8 cellular contexts compared by ENCODE assay signal in the genomic region with DNA sequence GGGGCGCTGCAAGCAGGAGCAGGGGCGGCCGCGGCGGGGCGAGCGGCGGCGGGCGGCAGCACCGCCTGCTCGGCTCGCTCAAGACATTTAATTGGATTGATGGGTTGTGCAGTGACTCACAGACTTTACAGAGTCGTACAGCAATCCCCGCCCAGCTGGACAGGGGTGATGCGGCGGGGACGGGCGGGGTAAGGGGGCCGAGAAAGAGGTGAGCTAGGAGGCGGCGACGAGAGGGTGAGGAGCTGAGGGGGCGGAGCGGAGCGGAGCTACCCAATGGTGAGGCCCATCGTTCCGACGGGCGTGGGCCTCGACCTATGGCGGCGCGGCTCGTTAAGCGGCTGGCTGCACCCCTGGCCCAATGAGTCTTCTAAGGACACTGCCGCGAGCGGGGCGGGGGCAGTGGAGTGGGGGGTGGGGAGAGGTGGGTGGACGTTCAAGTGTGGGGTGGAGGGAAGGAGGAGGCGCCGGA.
DNase-seq lines count a peak whose midpoint lies in the region; ATAC-seq, FAIRE-seq and TF ChIP-seq lines count a peak whose summit lies in the region.

No MANE protein-coding gene starts in this region.

- intact Hi-C loops in sciatic nerve (cut with DNase I) = loop anchor here (5.0 kb wide), 1 partner anchor 99 kb away; a partner anchor contains a TSS

- H3K4me3 Mint-ChIP-seq in T-helper 1 cell treated with Interleukin-12 subunit alpha and Interleukin-12 subunit beta and Interleukin-4 antibody, amounts not matched to agents 30 μg/mL and 1 μg/mL, for 36 hours = peak overlapping the region; percentile 99

- no peaks in the 10 kb centered on the region for H3K9me3 Mint-ChIP-seq in T-helper 1 cell treated with Interleukin-12 subunit alpha and Interleukin-12 subunit beta and Interleukin-4 antibody, amounts not matched to agents 30 μg/mL and 1 μg/mL, for 36 hours

- peak overlapping the region; percentile 97 for H3K27ac Mint-ChIP-seq in T-helper 1 cell treated with Interleukin-12 subunit alpha and Interleukin-12 subunit beta and Interleukin-4 antibody, amounts not matched to agents 30 μg/mL and 1 μg/mL, for 36 hours

- peak; percentile 97 for FAIRE-seq in GM12892 (lab: Jason Lieb, UNC)

- TF ChIP-seq POLR2A in GM12892 (IDR thresholded peaks at IDR 0.05; ENCODE audit: low read depth, low read length) = peak; percentile 94

- H3K27me3 Mint-ChIP-seq in T-helper 1 cell treated with Interleukin-12 subunit alpha and Interleukin-12 subunit beta and Interleukin-4 antibody, amounts not matched to agents 30 μg/mL and 1 μg/mL, for 36 hours (ENCODE audit: low read depth) = no peaks in the 10 kb centered on the region

- no peak for DNase-seq in GM12892 (ENCODE audit: insufficient read length)
- DNase-seq in NCI-H146 treated with DMSO at 0.1 percent for 48 hours (lab: John Stamatoyannopoulos, UW; ENCODE audit: unreplicated experiment) = peak; percentile 100
- DNase-seq in anterior cingulate cortex (lab: John Stamatoyannopoulos, UW) = peak in 55 of 58 donors; percentile 97 to 100 (median 100)
- peak in 41 of 51 donors; percentile 74 to 100 (median 100) for DNase-seq in hypothalamus (lab: John Stamatoyannopoulos, UW)
- DNase-seq in sciatic nerve (ENCODE audit: low spot score) = peak; percentile 99
- no peak for DNase-seq in 8988T

- no peaks in the 10 kb centered on the region for H3K36me3 Mint-ChIP-seq in T-helper 1 cell treated with Interleukin-12 subunit alpha and Interleukin-12 subunit beta and Interleukin-4 antibody, amounts not matched to agents 30 μg/mL and 1 μg/mL, for 36 hours (ENCODE audit: low read depth)

- H3K4me1 Mint-ChIP-seq in T-helper 1 cell treated with Interleukin-12 subunit alpha and Interleukin-12 subunit beta and Interleukin-4 antibody, amounts not matched to agents 30 μg/mL and 1 μg/mL, for 36 hours (ENCODE audit: low read depth) = peaks cover 19% of the 10 kb centered on the region

- ATAC-seq in HG02852 (IDR thresholded peaks at IDR 0.05; ENCODE audit: unreplicated experiment) (peak; percentile 78), sciatic nerve (peak; percentile 95)

Comparison
In these comparisons a context has a peak if more than half of its experiments do, and no peak if none do; other contexts are left out.
1. DNase-seq: peak in NCI-H146 treated with DMSO at 0.1 percent for 48 hours (single experiment), anterior cingulate cortex (55 of 58), hypothalamus (41 of 51) and sciatic nerve (single experiment); none in GM12892 (single experiment) and 8988T (single experiment).